In genomic region chr6:6711832-6712231, GRCh38 we compare ENCODE assay signal across 9 cellular contexts.
DNase-seq lines count a peak whose midpoint lies in the region; ATAC-seq and TF ChIP-seq lines count a peak whose summit lies in the region.
"Had no signal": no experiment of that assay in that cellular context is flagged by ENCODE, and none has a peak within 500 bp of the region (broad histone marks: within the 10 kb centered on the region; RNA-seq: fewer than 3 reads in every experiment).

No MANE protein-coding gene starts in this region.

- peaks cover 20% of the 10 kb centered on the region for H3K4me1 Mint-ChIP-seq in T-helper 2 cell treated with Interferon-gamma antibody and Interleukin-4, amounts not matched to agents 5 μg/mL and 100 μg/mL, for 36 hours (ENCODE audit: low read depth)
- H3K4me1 Mint-ChIP-seq in WTC11 (peaks cover 38% of the 10 kb centered on the region), endodermal cell (peaks cover 30% of the 10 kb centered on the region)

- H3K4me1 ChIP-seq in HCT116 (ENCODE audit: control insufficient read depth in 1 of 2, insufficient read depth in 2 of 2, low read length in 2 of 2) (peaks cover 7 to 25% of the 10 kb centered on the region in 2 experiments), mucosa of stomach (ENCODE audit: control insufficient read depth, insufficient read depth, low read length) (peaks cover 35% of the 10 kb centered on the region), endodermal cell (ENCODE audit: control insufficient read depth, insufficient read depth, low read length) (peaks cover 3% of the 10 kb centered on the region)

- H4K20me1 ChIP-seq in HCT116 (ENCODE audit: insufficient read depth): no peaks in the 10 kb centered on the region

- no peak for ATAC-seq in HCT116
- no peak for ATAC-seq in WTC11
- no peak for ATAC-seq in HG02571 (IDR thresholded peaks at IDR 0.05; ENCODE audit: unreplicated experiment)

- H2AFZ ChIP-seq in HCT116 (ENCODE audit: low read depth, low read length, poor library complexity, severe bottlenecking): no peak overlapping the region

- H3K4me3 ChIP-seq in GM06990 (replicated peaks; ENCODE audit: low read depth, low read length) (no peak overlapping the region), HCT116 (replicated peaks in 1 of 2; ENCODE audit: low read depth in 1 of 2, low read length in 2 of 2) (no peak overlapping the region), mucosa of stomach (ENCODE audit: low read length) (no peak overlapping the region), endodermal cell (ENCODE audit: low read length) (no peak overlapping the region)

- no peak for TF ChIP-seq POLR2A in HCT116 (IDR thresholded peaks at IDR 0.05; ENCODE audit: borderline replicate concordance, extremely low read depth, insufficient read depth, insufficient read length)

- RAD21 ChIA-PET in HCT116 (lab: Charles Lee; ENCODE audit: low non-redundant PET in 1 of 2, low total read pairs in 2 of 2, uncharacterized antibody in 2 of 2, unreplicated experiment in 2 of 2): no interaction called here

- peaks cover 36% of the 10 kb centered on the region for H3K27me3 Mint-ChIP-seq in T-helper 2 cell treated with Interferon-gamma antibody and Interleukin-4, amounts not matched to agents 5 μg/mL and 100 μg/mL, for 36 hours (ENCODE audit: low read depth)
- H3K27me3 Mint-ChIP-seq in WTC11 (ENCODE audit: low read depth): no peaks in the 10 kb centered on the region; the same call in 1 of the 2 replicates
- H3K27me3 Mint-ChIP-seq in endodermal cell (ENCODE audit: insufficient read depth): peaks cover 12% of the 10 kb centered on the region

- CTCF ChIA-PET in HCT116 (lab: Charles Lee) (no interaction called here), WTC11 (lab: Charles Lee) (interaction anchor here (1.2 to 5.7 kb wide), 3 partner anchors 12 to 47 kb away, joined by 3 to 44 read pairs (median 10); no protein-coding TSS in a partner anchor)

- no peak overlapping the region for H3K27ac ChIP-seq in HCT116 (ENCODE audit: low read depth, low read length)
- no peak overlapping the region for H3K27ac ChIP-seq in endodermal cell (ENCODE audit: low read depth, low read length)

- H3K9ac ChIP-seq in HCT116 (ENCODE audit: low read length): no peak overlapping the region
- peak overlapping the region; percentile 64 for H3K9ac ChIP-seq in mucosa of stomach (ENCODE audit: low read length)
- no peak overlapping the region for H3K9ac ChIP-seq in endodermal cell (ENCODE audit: extremely low read depth, low read length, poor library complexity, severe bottlenecking)

- peak overlapping the region; percentile 4 for H3K27ac Mint-ChIP-seq in T-helper 2 cell treated with Interferon-gamma antibody and Interleukin-4, amounts not matched to agents 5 μg/mL and 100 μg/mL, for 36 hours
- no peak overlapping the region for H3K27ac Mint-ChIP-seq in WTC11
- no peak overlapping the region for H3K27ac Mint-ChIP-seq in endodermal cell

- peak; percentile 36 for DNase-seq in GM06990 (ENCODE audit: extremely low read depth, insufficient read length)
- DNase-seq in HCT116 (ENCODE audit: low read depth, low spot score): no peak
- no peak for DNase-seq in T-helper 2 cell treated with Interferon-gamma antibody and Interleukin-4, amounts not matched to agents 5 μg/mL and 100 μg/mL, for 36 hours (ENCODE audit: low spot score)
- DNase-seq in WTC11 (ENCODE audit: low spot score): no peak
- no peak for DNase-seq in posterior cingulate gyrus
- DNase-seq in endodermal cell: no peak
- DNase-seq: NCI-H1048 had no signal

- POLR2A ChIA-PET in HCT116 (lab: Charles Lee): no interaction called here
- POLR2A ChIA-PET in WTC11 (lab: Charles Lee): no interaction called here

- TF ChIP-seq CTCF in GM06990 (IDR thresholded peaks at IDR 0.05; ENCODE audit: insufficient read depth, low read length, poor library complexity, severe bottlenecking) (no peak), HCT116 (IDR thresholded peaks at IDR 0.05 in 2 of 3, conservative IDR thresholded peaks at IDR 0.05 in 1 of 3; ENCODE audit: borderline replicate concordance in 1 of 3, insufficient read depth in 1 of 3, low read depth in 2 of 3, low read length in 2 of 3) (no peak), WTC11 (IDR thresholded peaks at IDR 0.05) (no peak), endodermal cell (conservative IDR thresholded peaks at IDR 0.05) (no peak)

- H3K27me3 ChIP-seq in GM06990 (replicated peaks; ENCODE audit: control insufficient read depth, insufficient read depth, low read length) (no peaks in the 10 kb centered on the region), HCT116 (ENCODE audit: insufficient read depth, low read length) (no peaks in the 10 kb centered on the region), mucosa of stomach (ENCODE audit: control insufficient read depth, insufficient read depth, low read length) (no peaks in the 10 kb centered on the region), endodermal cell (ENCODE audit: control insufficient read depth, insufficient read depth, low read length, poor library complexity, severe bottlenecking) (no peaks in the 10 kb centered on the region)

- no peaks in the 10 kb centered on the region for H3K9me3 ChIP-seq in HCT116 (ENCODE audit: control insufficient read depth in 1 of 2, insufficient read depth in 1 of 2, low read depth in 1 of 2, low read length in 2 of 2)
- H3K9me3 ChIP-seq in mucosa of stomach (ENCODE audit: control insufficient read depth, low read length): no peaks in the 10 kb centered on the region
- H3K9me3 ChIP-seq in endodermal cell (ENCODE audit: control insufficient read depth, low read length): no peaks in the 10 kb centered on the region

- H3K4me2 ChIP-seq in HCT116 (ENCODE audit: low read length): peak overlapping the region; percentile 52; the same call in 1 of the 2 replicates

- no TSS peak for BruUV-seq in HCT116 (replicated peaks; lab: Mats Ljungman, UMichigan)

- WGBS in endodermal cell (ENCODE audit: insufficient coverage in 1 of 2, insufficient read length in 1 of 2), 2 experiments: 67 to 80% methylated on average over 5 to 6 of the region's 6 CpGs

- H3K36me3 ChIP-seq in GM06990 (ENCODE audit: control insufficient read depth, insufficient read depth, low read length): no peaks in the 10 kb centered on the region
- H3K36me3 ChIP-seq in HCT116 (ENCODE audit: control insufficient read depth in 1 of 2, insufficient read depth in 2 of 2, low read length in 2 of 2): no peaks in the 10 kb centered on the region
- no peaks in the 10 kb centered on the region for H3K36me3 ChIP-seq in mucosa of stomach (ENCODE audit: control insufficient read depth, insufficient read depth, low read length)
- H3K36me3 ChIP-seq in endodermal cell (ENCODE audit: control insufficient read depth, insufficient read depth, low read length): no peaks in the 10 kb centered on the region

- no peaks in the 10 kb centered on the region for H3K79me2 ChIP-seq in HCT116 (ENCODE audit: insufficient read depth, low read length)

- intact Hi-C loops in HCT116 (cut with micrococcal nuclease): no loop called here
- intact Hi-C loops in posterior cingulate gyrus (cut with DNase I): no loop called here

- no peaks in the 10 kb centered on the region for H3K9me2 ChIP-seq in HCT116 (ENCODE audit: insufficient read depth)

- peak overlapping the region; percentile 64 for H3K4me3 Mint-ChIP-seq in T-helper 2 cell treated with Interferon-gamma antibody and Interleukin-4, amounts not matched to agents 5 μg/mL and 100 μg/mL, for 36 hours
- H3K4me3 Mint-ChIP-seq in WTC11: no peak overlapping the region
- H3K4me3 Mint-ChIP-seq in endodermal cell: no peak overlapping the region

- TF ChIP-seq RAD21 in HCT116 (IDR thresholded peaks at IDR 0.05; ENCODE audit: low read depth): no peak

- H3K9me3 Mint-ChIP-seq in T-helper 2 cell treated with Interferon-gamma antibody and Interleukin-4, amounts not matched to agents 5 μg/mL and 100 μg/mL, for 36 hours: no peaks in the 10 kb centered on the region
- peaks cover 6% of the 10 kb centered on the region; the same call in 1 of the 2 replicates for H3K9me3 Mint-ChIP-seq in WTC11
- H3K9me3 Mint-ChIP-seq in endodermal cell: no peaks in the 10 kb centered on the region

- H3K36me3 Mint-ChIP-seq in T-helper 2 cell treated with Interferon-gamma antibody and Interleukin-4, amounts not matched to agents 5 μg/mL and 100 μg/mL, for 36 hours (ENCODE audit: low read depth): no peaks in the 10 kb centered on the region
- no peaks in the 10 kb centered on the region for H3K36me3 Mint-ChIP-seq in WTC11
- no peaks in the 10 kb centered on the region for H3K36me3 Mint-ChIP-seq in endodermal cell (ENCODE audit: low read depth)

TF ChIP-seq in HCT116, 20 proteins besides CTCF, POLR2A, EP300 and RAD21 (continues in another document):
- TF ChIP-seq ZNF274 (IDR thresholded peaks at IDR 0.05; ENCODE audit: low read depth, low read length): no peak
- TF ChIP-seq ZFX (IDR thresholded peaks at IDR 0.05): no peak

TF ChIP-seq in WTC11, 78 proteins besides CTCF, POLR2A, EP300 and RAD21 (continues in another document):
- no peak for TF ChIP-seq AFF4 (CRISPR knock-in tag; IDR thresholded peaks at IDR 0.05; ENCODE audit: borderline replicate concordance)
